Comparison of ENCODE assay signal across 1 cellular context in genomic region chr4:98928505-98929340, GRCh38.
TF ChIP-seq lines count a peak whose summit lies in the region.

Gene EIF4E (minus strand): TSS chr4:98929133. CDS start chr4:98929112, 21 bp downstream.

TF ChIP-seq in K562, 482 proteins besides CTCF, POLR2A, EP300 and RAD21 (continued from another document and continues in another):
- TF ChIP-seq ATF3 (IDR thresholded peaks at IDR 0.05) (no peak), ATF3 (CRISPR knock-in tag; conservative IDR thresholded peaks at IDR 0.05) (no peak), CEBPG (CRISPR knock-in tag; IDR thresholded peaks at IDR 0.05) (no peak), CEBPG (tag; conservative IDR thresholded peaks at IDR 0.05 in 1 of 2, IDR thresholded peaks at IDR 0.05 in 1 of 2) (no peak), CLOCK (CRISPR knock-in tag; IDR thresholded peaks at IDR 0.05; ENCODE audit: borderline replicate concordance) (no peak), PHF8 (IDR thresholded peaks at IDR 0.05; ENCODE audit: borderline replicate concordance, low read length) (peak; percentile 87), MED1 (CRISPR knock-in tag; IDR thresholded peaks at IDR 0.05; ENCODE audit: borderline replicate concordance) (0 out of 2 replicates have a peak, but pooled peaks have one; percentile 39), E2F5 (CRISPR knock-in tag; IDR thresholded peaks at IDR 0.05) (0 out of 2 replicates have a peak, but pooled peaks have one; percentile 48), PML (IDR thresholded peaks at IDR 0.05; ENCODE audit: low read length) (peak; percentile 65; the same call in 1 of the 2 replicates), ZNF717 (CRISPR knock-in tag; IDR thresholded peaks at IDR 0.05) (no peak), ID3 (CRISPR knock-in tag; IDR thresholded peaks at IDR 0.05) (no peak), ID3 (tag; IDR thresholded peaks at IDR 0.05) (peak; percentile 62; the same call in 1 of the 2 replicates), MAFF (IDR thresholded peaks at IDR 0.05; ENCODE audit: low read length) (no peak), ARNT (IDR thresholded peaks at IDR 0.05) (no peak), TCF15 (CRISPR knock-in tag; IDR thresholded peaks at IDR 0.05) (0 out of 2 replicates have a peak, but pooled peaks have one; percentile 31), HDAC3 (IDR thresholded peaks at IDR 0.05; ENCODE audit: borderline replicate concordance, partially characterized antibody) (no peak), AFF1 (IDR thresholded peaks at IDR 0.05; ENCODE audit: low read depth in 1 of 2, partially characterized antibody in 2 of 2) (peak in 1 of 2 experiments; percentile 78), COPS2 (conservative IDR thresholded peaks at IDR 0.05) (no peak), ZBTB49 (CRISPR knock-in tag; IDR thresholded peaks at IDR 0.05; ENCODE audit: borderline replicate concordance) (no peak), RBM15 (IDR thresholded peaks at IDR 0.05; ENCODE audit: insufficient read depth, low read length) (no peak), ATF7 (IDR thresholded peaks at IDR 0.05) (peak; percentile 52), ZEB2 (IDR thresholded peaks at IDR 0.05) (no peak), ZNF146 (CRISPR knock-in tag; IDR thresholded peaks at IDR 0.05; ENCODE audit: unreplicated experiment) (no peak), ZNF764 (CRISPR knock-in tag; IDR thresholded peaks at IDR 0.05; ENCODE audit: low read depth) (peak; percentile 50; the same call in 1 of the 2 replicates), NCOA6 (IDR thresholded peaks at IDR 0.05) (no peak), NCOA1 (IDR thresholded peaks at IDR 0.05; ENCODE audit: low read depth) (peak; percentile 63; the same call in 1 of the 2 replicates), ZNF431 (CRISPR knock-in tag; IDR thresholded peaks at IDR 0.05) (no peak), EHMT2 (IDR thresholded peaks at IDR 0.05) (no peak), LARP7 (IDR thresholded peaks at IDR 0.05) (peak; percentile 35; the same call in 1 of the 2 replicates), KAT8 (IDR thresholded peaks at IDR 0.05; ENCODE audit: low read depth) (no peak), GABPA (tag; conservative IDR thresholded peaks at IDR 0.05; ENCODE audit: low read depth) (0 out of 2 replicates have a peak, but pooled peaks have one; percentile 54), ATF2 (CRISPR knock-in tag; IDR thresholded peaks at IDR 0.05) (no peak), MAZ (CRISPR knock-in tag; conservative IDR thresholded peaks at IDR 0.05 in 1 of 2, IDR thresholded peaks at IDR 0.05 in 1 of 2) (peak; percentile 91 to 98), SMAD1 (IDR thresholded peaks at IDR 0.05; ENCODE audit: low read depth, low read length, partially characterized antibody) (no peak), TOE1 (IDR thresholded peaks at IDR 0.05; ENCODE audit: borderline replicate concordance) (peak; percentile 91), TOE1 (CRISPR knock-in tag; IDR thresholded peaks at IDR 0.05; ENCODE audit: borderline replicate concordance, low read depth) (no peak), DDX20 (tag; IDR thresholded peaks at IDR 0.05; ENCODE audit: low read depth) (no peak), DEAF1 (CRISPR knock-in tag; IDR thresholded peaks at IDR 0.05) (no peak), ZNF133 (CRISPR knock-in tag; IDR thresholded peaks at IDR 0.05) (no peak), ZNF655 (CRISPR knock-in tag; IDR thresholded peaks at IDR 0.05) (no peak), HCFC1 (IDR thresholded peaks at IDR 0.05; ENCODE audit: low read depth, low read length) (peak; percentile 86), MBD1 (CRISPR knock-in tag; IDR thresholded peaks at IDR 0.05) (no peak), ZNF589 (CRISPR knock-in tag; IDR thresholded peaks at IDR 0.05; ENCODE audit: low read depth) (no peak)
